15 cellular contexts compared by ENCODE assay signal in genomic region chr10:131889755-131890154, GRCh38. TPM values are rescaled to one million over a fixed set of nuclear protein-coding genes. Genes with fewer than 3 reads are reported as not detected.
DNase-seq lines count a peak whose midpoint lies in the region; ATAC-seq, FAIRE-seq and TF ChIP-seq lines count a peak whose summit lies in the region.
"Had no signal": no experiment of that assay in that cellular context is flagged by ENCODE, and none has a peak within 500 bp of the region (broad histone marks: within the 10 kb centered on the region; RNA-seq: fewer than 3 reads in every experiment).

No MANE protein-coding gene starts in this region.

- H3K9me3 ChIP-seq in HepG2 (ENCODE audit: low read length) (no peaks in the 10 kb centered on the region), right lobe of liver (no peaks in the 10 kb centered on the region), OCI-LY7 (ENCODE audit: low read length) (no peaks in the 10 kb centered on the region)
- H3K9me3 ChIP-seq: BLaER1, Caco-2 had no signal

- no peak overlapping the region for H3K27ac ChIP-seq in HepG2 (ENCODE audit: extremely low read length, insufficient read depth, low read length)
- H3K27ac ChIP-seq in right lobe of liver, result no peak overlapping the region
- H3K27ac ChIP-seq in foreskin keratinocyte, result peak overlapping the region; percentile 93
- no peak overlapping the region for H3K27ac ChIP-seq in OCI-LY7 (ENCODE audit: low read depth, low read length, poor library complexity, severe bottlenecking)
- H3K27ac ChIP-seq: BLaER1 had no signal

- no peaks in the 10 kb centered on the region for H3K36me3 ChIP-seq in HepG2 (replicated peaks in 1 of 2; ENCODE audit: control insufficient read depth in 1 of 2, insufficient read depth in 2 of 2, low read length in 2 of 2)
- H3K36me3 ChIP-seq in right lobe of liver, result no peaks in the 10 kb centered on the region
- no peaks in the 10 kb centered on the region for H3K36me3 ChIP-seq in OCI-LY7 (ENCODE audit: insufficient read depth, low read length)
- H3K36me3 ChIP-seq: BLaER1 had no signal

- intact Hi-C loops in HepG2 (cut with micrococcal nuclease; ENCODE audit: unreplicated experiment) (no loop called here), right lobe of liver (cut with DNase I) (loop anchor here (5.0 to 10.0 kb wide), 2 partner anchors 253 to 255 kb away; no protein-coding TSS in a partner anchor), posterior vena cava (cut with DNase I) (loop anchor here (5.0 to 10.0 kb wide), 3 partner anchors 115 to 255 kb away; no protein-coding TSS in a partner anchor), OCI-LY7 (cut with micrococcal nuclease; ENCODE audit: unreplicated experiment) (no loop called here)

- TF ChIP-seq RAD21 in HepG2 (CRISPR knock-in tag; IDR thresholded peaks at IDR 0.05), result no peak

- ATAC-seq in HepG2 (peak; percentile 2; the same call in 1 of the 3 replicates), right lobe of liver (no peak), foreskin keratinocyte (no peak)
- ATAC-seq: HCT116, K562 had no signal

- H3K79me2 ChIP-seq in HepG2 (ENCODE audit: insufficient read depth, low read length), result no peaks in the 10 kb centered on the region
- H3K79me2 ChIP-seq in OCI-LY7 (ENCODE audit: insufficient read depth, low read depth, low read length), result no peaks in the 10 kb centered on the region

- no peak for TF ChIP-seq POLR2A in HepG2 (IDR thresholded peaks at IDR 0.05; ENCODE audit: insufficient read depth in 1 of 2, low read depth in 2 of 2, low read length in 2 of 2)
- TF ChIP-seq POLR2A in right lobe of liver (IDR thresholded peaks at IDR 0.05), result no peak

- H4K20me1 ChIP-seq in HepG2 (ENCODE audit: insufficient read depth, low read length), result no peaks in the 10 kb centered on the region
- H4K20me1 ChIP-seq in OCI-LY7 (ENCODE audit: insufficient read depth, low read length), result no peaks in the 10 kb centered on the region
- H4K20me1 ChIP-seq: BLaER1 had no signal

- peaks cover 3 to 20% of the 10 kb centered on the region in 2 experiments; a peak in 3 of 5 replicates for H3K27me3 ChIP-seq in HepG2 (ENCODE audit: control insufficient read depth in 1 of 2, insufficient read depth in 2 of 2, low read length in 2 of 2)
- no peaks in the 10 kb centered on the region for H3K27me3 ChIP-seq in right lobe of liver
- peaks cover 2% of the 10 kb centered on the region for H3K27me3 ChIP-seq in foreskin keratinocyte
- H3K27me3 ChIP-seq: BLaER1 had no signal

- POLR2A ChIA-PET in HepG2 (lab: Yijun Ruan, JAX), result no interaction called here
- POLR2A ChIA-PET in OCI-LY7 (lab: Charles Lee), result no interaction called here

- H3K9ac ChIP-seq in HepG2 (ENCODE audit: insufficient read depth, low read depth, low read length), result no peak overlapping the region
- H3K9ac ChIP-seq: BLaER1 had no signal

- H2AFZ ChIP-seq in HepG2 (ENCODE audit: low read length), result peak overlapping the region; percentile 17
- no peak overlapping the region for H2AFZ ChIP-seq in OCI-LY7 (ENCODE audit: low read length)

- TF ChIP-seq EP300 in HepG2 (IDR thresholded peaks at IDR 0.05; ENCODE audit: low read depth in 2 of 2, low read length in 2 of 2), result no peak
- no peak for TF ChIP-seq EP300 in HepG2 (CRISPR knock-in tag; IDR thresholded peaks at IDR 0.05; ENCODE audit: borderline replicate concordance)

- H3K4me3 ChIP-seq in HepG2 (replicated peaks in 1 of 3; ENCODE audit: insufficient read depth in 1 of 3, low read depth in 2 of 3, low read length in 3 of 3) (peak overlapping the region in 1 of 3 experiments; percentile 32; a peak in 1 of 6 replicates), right lobe of liver (no peak overlapping the region), OCI-LY7 (ENCODE audit: low read depth, low read length, poor library complexity, severe bottlenecking) (no peak overlapping the region)
- H3K4me3 ChIP-seq: BLaER1, K562 had no signal

- peaks cover 47% of the 10 kb centered on the region for H3K4me1 ChIP-seq in HepG2 (ENCODE audit: insufficient read depth, low read length)
- H3K4me1 ChIP-seq in right lobe of liver, result no peaks in the 10 kb centered on the region
- H3K4me1 ChIP-seq in foreskin keratinocyte, result peaks cover 17% of the 10 kb centered on the region
- no peaks in the 10 kb centered on the region for H3K4me1 ChIP-seq in OCI-LY7 (ENCODE audit: insufficient read depth, low read length, poor library complexity, severe bottlenecking)

- in situ Hi-C loops in HepG2 (cut with HindIII; ENCODE audit: extremely low pct_ligation_motif_present, low pct_unique_long_range_greater_than_20kb), result loop anchor here (5.0 to 25.0 kb wide), 3 partner anchors 133 to 1702 kb away; no protein-coding TSS in a partner anchor

- DNase-seq in HepG2 (ENCODE audit: low spot score), result no peak
- DNase-seq in right lobe of liver, result no peak
- DNase-seq in foreskin keratinocyte, result no peak
- peak; percentile 49 for DNase-seq in posterior vena cava (ENCODE audit: low spot score)
- DNase-seq in superior temporal gyrus (ENCODE audit: extremely low spot score), result no peak
- no peak for DNase-seq in activated effector memory CD4-positive, alpha-beta T cell treated with anti-CD3 and anti-CD28 coated beads, Interleukin-2, amount 50 U/mL, for 16 hours
- no peak for DNase-seq in OCI-LY7 (ENCODE audit: low spot score)
- DNase-seq: 8988T, AML-193, Caco-2, DMS 273 treated with DMSO at 0.1 percent for 48 hours had no signal

- WGBS in HepG2 (ENCODE audit: low lambda C conversion rate), result 11% methylated on average over 4 of the region's 9 CpGs
- WGBS in right lobe of liver (ENCODE audit: insufficient coverage, low coverage, low lambda C conversion rate, missing lambda C conversion rate), result 85% methylated on average over 5 of the region's 9 CpGs

- H3K4me2 ChIP-seq in HepG2 (ENCODE audit: low read depth, low read length), result peak overlapping the region; percentile 73
- H3K4me2 ChIP-seq in OCI-LY7 (ENCODE audit: low read length), result no peak overlapping the region

- FAIRE-seq in HepG2 (lab: Jason Lieb, UNC), result no peak
- FAIRE-seq: HTR-8/SVneo, K562 had no signal

- CTCF ChIA-PET in HepG2 (lab: Yijun Ruan, JAX; ENCODE audit: low intra/inter-chr PET ratio, low total read pairs), result no interaction called here
- CTCF ChIA-PET in OCI-LY7 (lab: Charles Lee; ENCODE audit: unreplicated experiment), result no interaction called here

- no peaks in the 10 kb centered on the region for H3K9me2 ChIP-seq in OCI-LY7 (ENCODE audit: insufficient read depth, low read length)

- TF ChIP-seq CTCF in HepG2 (CRISPR knock-in tag; IDR thresholded peaks at IDR 0.05) (no peak), right lobe of liver (IDR thresholded peaks at IDR 0.05) (no peak), foreskin keratinocyte (conservative IDR thresholded peaks at IDR 0.05) (no peak), OCI-LY7 (conservative IDR thresholded peaks at IDR 0.05; ENCODE audit: low read length) (no peak)

- BruUV-seq in HepG2 (replicated peaks; lab: Mats Ljungman, UMichigan), result no TSS peak
- BruUV-seq in OCI-LY7 (replicated peaks; lab: Mats Ljungman, UMichigan), result no TSS peak

TF ChIP-seq in HepG2, 621 proteins besides CTCF, POLR2A, EP300 and RAD21 (continues in another document):
- TF ChIP-seq, protein P1, sequence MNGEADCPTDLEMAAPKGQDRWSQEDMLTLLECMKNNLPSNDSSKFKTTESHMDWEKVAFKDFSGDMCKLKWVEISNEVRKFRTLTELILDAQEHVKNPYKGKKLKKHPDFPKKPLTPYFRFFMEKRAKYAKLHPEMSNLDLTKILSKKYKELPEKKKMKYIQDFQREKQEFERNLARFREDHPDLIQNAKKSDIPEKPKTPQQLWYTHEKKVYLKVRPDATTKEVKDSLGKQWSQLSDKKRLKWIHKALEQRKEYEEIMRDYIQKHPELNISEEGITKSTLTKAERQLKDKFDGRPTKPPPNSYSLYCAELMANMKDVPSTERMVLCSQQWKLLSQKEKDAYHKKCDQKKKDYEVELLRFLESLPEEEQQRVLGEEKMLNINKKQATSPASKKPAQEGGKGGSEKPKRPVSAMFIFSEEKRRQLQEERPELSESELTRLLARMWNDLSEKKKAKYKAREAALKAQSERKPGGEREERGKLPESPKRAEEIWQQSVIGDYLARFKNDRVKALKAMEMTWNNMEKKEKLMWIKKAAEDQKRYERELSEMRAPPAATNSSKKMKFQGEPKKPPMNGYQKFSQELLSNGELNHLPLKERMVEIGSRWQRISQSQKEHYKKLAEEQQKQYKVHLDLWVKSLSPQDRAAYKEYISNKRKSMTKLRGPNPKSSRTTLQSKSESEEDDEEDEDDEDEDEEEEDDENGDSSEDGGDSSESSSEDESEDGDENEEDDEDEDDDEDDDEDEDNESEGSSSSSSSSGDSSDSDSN (CRISPR knock-in tag; IDR thresholded peaks at IDR 0.05), result 0 out of 2 replicates have a peak, but pooled peaks have one; percentile 16
- TF ChIP-seq ZIK1 (CRISPR knock-in tag; IDR thresholded peaks at IDR 0.05; ENCODE audit: borderline replicate concordance, low read depth), result no peak

RNA-seq across cellular contexts. Expression of gene PPP2R2D, which starts 11.1 kb away (rescaled TPM):
- total RNA-seq in HepG2 (2016; rRNA removed; fragmentation: Illumina TruSeq; extraction: Trizol) (33.2 and 34.4 TPM in 2 replicates), right lobe of liver (10 to 100 TPM; 10.9 to 16.6 (median 14.3) TPM), foreskin keratinocyte (42.0 and 42.7 TPM in 2 replicates), posterior vena cava (10 to 100 TPM; 23.5 to 23.7 TPM), OCI-LY7 (2022) (37.4 and 40.1 TPM in 2 replicates)
- total RNA-seq in HepG2 (2016; cell fraction: cytosol; rRNA removed; fragmentation: Illumina TruSeq; extraction: Trizol; ENCODE audit: low read depth), result 47.7 and 48.9 TPM in 2 replicates
- total RNA-seq in HepG2 (2016; cell fraction: insoluble cytoplasmic fraction; rRNA removed; fragmentation: Illumina TruSeq; extraction: Trizol), result 31.4 and 33.7 TPM in 2 replicates
- total RNA-seq in HepG2 (2016; cell fraction: membrane; rRNA removed; fragmentation: Illumina TruSeq; extraction: Trizol), result 86.0 and 86.6 TPM in 2 replicates
- total RNA-seq in HepG2 (2016; cell fraction: nucleus; rRNA removed; fragmentation: Illumina TruSeq; extraction: Trizol), result 29.7 and 31.1 TPM in 2 replicates
- polyA plus RNA-seq in HepG2 (2011; rRNA removed) (32.7 TPM in 2 replicates), foreskin keratinocyte (38.9 and 42.2 TPM in 2 replicates)
- 31.1 and 33.7 TPM in 2 replicates for polyA plus RNA-seq in HepG2 (2011; cell fraction: cytosol; rRNA removed)
- polyA plus RNA-seq in HepG2 (2011; cell fraction: nucleus; rRNA removed), result 42.0 and 48.5 TPM in 2 replicates
- 26.5 and 33.1 TPM in 2 replicates for polyA plus RNA-seq in HepG2 (2012)
- polyA plus RNA-seq in HepG2 (2016; cell fraction: cytosol; fragmentation: Illumina TruSeq; extraction: Trizol; ENCODE audit: low read depth), result 64.7 and 70.1 TPM in 2 replicates
- polyA plus RNA-seq in HepG2 (2016; cell fraction: insoluble cytoplasmic fraction; fragmentation: Illumina TruSeq; extraction: Trizol; ENCODE audit: low read depth), result 40.4 and 47.0 TPM in 2 replicates
- polyA plus RNA-seq in HepG2 (2016; cell fraction: membrane; fragmentation: Illumina TruSeq; extraction: Trizol; ENCODE audit: low read depth), result 94.1 and 94.6 TPM in 2 replicates
- polyA plus RNA-seq in HepG2 (2016; cell fraction: nucleus; fragmentation: Illumina TruSeq; extraction: Trizol; ENCODE audit: insufficient read depth, low read depth), result 53.3 and 54.4 TPM in 2 replicates
- 40.2 and 62.1 TPM in 2 replicates for polyA minus RNA-seq in HepG2 (2011; rRNA and poly(A)+ RNA removed; ENCODE audit: low replicate concordance)
- polyA minus RNA-seq in HepG2 (2011; cell fraction: cytosol; rRNA and poly(A)+ RNA removed), result 16.4 and 18.6 TPM in 2 replicates
- polyA minus RNA-seq in HepG2 (2011; cell fraction: nucleus; rRNA and poly(A)+ RNA removed), result 44.7 and 44.8 TPM in 2 replicates
- total RNA-seq in OCI-LY7 (2014; rRNA removed; shearing (Covaris generic)), result 36.2 and 38.5 TPM in 2 replicates

Comparison
In these comparisons a context has a peak if more than half of its experiments do, and no peak if none do; other contexts are left out.
1. intact Hi-C loops: an anchor here in right lobe of liver (5.0 to 10.0 kb wide) and posterior vena cava (5.0 to 10.0 kb wide); none called in HepG2 and OCI-LY7.